In the genomic region with DNA sequence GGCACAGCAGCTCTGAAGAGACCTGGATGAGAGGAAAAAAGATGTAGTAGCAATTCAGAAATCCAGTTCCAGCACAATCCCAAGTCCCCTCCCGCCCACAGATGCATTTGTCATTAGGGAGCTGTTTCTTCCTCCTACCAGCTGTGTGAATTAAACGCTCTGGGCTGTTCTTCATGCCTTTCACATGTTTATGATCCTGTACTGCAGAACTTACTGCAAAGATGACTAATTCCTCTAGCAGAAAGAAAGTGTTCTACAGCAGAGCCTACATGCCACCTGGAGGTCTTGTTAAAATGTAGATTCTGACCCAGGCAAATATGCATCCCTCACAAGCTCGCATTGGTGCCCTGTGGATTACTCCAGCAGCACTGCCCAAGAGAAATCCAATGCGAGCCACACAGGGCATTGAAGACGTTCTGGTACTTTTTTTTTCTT, we compare ENCODE assay signal across 10 cellular contexts. TPM values are rescaled to one million over a fixed set of nuclear protein-coding genes. Genes with fewer than 3 reads are reported as not detected.
A peak's percentile ranks its signal among the peaks of the same experiment; 100 is the strongest.
DNase-seq lines count a peak whose midpoint lies in the region; ATAC-seq and TF ChIP-seq lines count a peak whose summit lies in the region.
"Had no signal": no experiment of that assay in that cellular context is flagged by ENCODE, and none has a peak within 500 bp of the region (broad histone marks: within the 10 kb centered on the region; RNA-seq: fewer than 3 reads in every experiment).

No MANE protein-coding gene starts in this region.

- peak overlapping the region; percentile 95 for H3K27ac ChIP-seq in neutrophil

- no peak for ATAC-seq in HG02852 (IDR thresholded peaks at IDR 0.05; ENCODE audit: unreplicated experiment)
- ATAC-seq in GM21619 (IDR thresholded peaks at IDR 0.05; ENCODE audit: unreplicated experiment) = no peak
- ATAC-seq in HG02884 (IDR thresholded peaks at IDR 0.05; ENCODE audit: unreplicated experiment) = no peak

- peaks cover 44% of the 10 kb centered on the region for H3K36me3 ChIP-seq in neutrophil

- H3K9me3 ChIP-seq in neutrophil = no peaks in the 10 kb centered on the region
- H3K9me3 ChIP-seq: Peyer's patch, stomach had no signal

- no peak overlapping the region for H3K4me3 ChIP-seq in epithelial cell of esophagus (ENCODE audit: low read length)
- peak overlapping the region in 1 of 2 experiments; percentile 32 for H3K4me3 ChIP-seq in neutrophil (ENCODE audit: low read depth in 1 of 2, low read length in 1 of 2)
- H3K4me3 ChIP-seq: Peyer's patch had no signal

- H3K27me3 ChIP-seq in neutrophil = no peaks in the 10 kb centered on the region
- H3K27me3 ChIP-seq: Peyer's patch, stomach had no signal

- TF ChIP-seq CTCF in epithelial cell of esophagus (IDR thresholded peaks at IDR 0.05; ENCODE audit: insufficient read depth, low read depth, low read length, missing control alignments) (no peak), neutrophil (IDR thresholded peaks at IDR 0.05) (no peak)

- H3K4me1 ChIP-seq in neutrophil (ENCODE audit: control insufficient read depth in 1 of 2, insufficient read depth in 1 of 2, low read depth in 1 of 2, low read length in 1 of 2) = peaks cover 73% of the 10 kb centered on the region in 2 experiments

- DNase-seq in EH (ENCODE audit: low read depth) (peak; percentile 65), RPMI7951 (ENCODE audit: low read depth) (peak; percentile 62), epithelial cell of esophagus (ENCODE audit: low read depth) (peak; percentile 69), NCI-H1105 treated with DMSO at 0.1 percent for 48 hours (lab: John Stamatoyannopoulos, UW) (no peak)
- DNase-seq: stomach had no signal

RNA-seq across cellular contexts. Expression of a gene that starts 6.5 kb away (rescaled TPM):
- 4,200 and 4,316 TPM in 2 replicates for total RNA-seq in RPMI7951 (2014; rRNA removed; shearing (Covaris generic))

RNA-seq across cellular contexts. Expression of a gene that starts 54.5 kb away (rescaled TPM):
- 7.4 and 10.3 TPM in 2 replicates for total RNA-seq in RPMI7951 (2014; rRNA removed; shearing (Covaris generic))
